Comparison of ENCODE assay signal across 11 cellular contexts in the genomic region with DNA sequence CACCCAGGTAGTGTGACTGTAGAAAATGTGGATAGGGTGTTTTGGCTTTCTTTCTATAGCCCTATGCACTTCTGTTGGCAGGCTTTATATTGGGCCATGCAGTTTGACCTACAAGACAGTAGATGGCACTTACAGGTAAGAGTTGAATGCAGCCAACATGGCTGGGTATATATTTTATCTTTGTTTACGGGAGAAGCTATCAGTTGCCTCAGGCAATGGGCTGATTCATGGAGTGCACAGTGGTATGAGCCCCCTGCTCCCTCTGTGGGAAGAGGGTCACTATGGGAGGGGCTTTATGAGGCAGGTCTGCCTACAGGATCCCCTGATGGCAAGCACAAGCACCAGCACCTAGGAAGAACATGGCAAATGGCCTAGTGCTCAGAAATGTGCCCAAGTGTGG.
DNase-seq lines count a peak whose midpoint lies in the region; ATAC-seq, FAIRE-seq and TF ChIP-seq lines count a peak whose summit lies in the region.
"Had no signal": no experiment of that assay in that cellular context is flagged by ENCODE, and none has a peak within 500 bp of the region (broad histone marks: within the 10 kb centered on the region; RNA-seq: fewer than 3 reads in every experiment).

No MANE protein-coding gene starts in this region.

- no CpG with 5 or more reads among the region's 1 CpG for WGBS in mesendoderm (ENCODE audit: extremely low coverage, insufficient coverage, low lambda C conversion rate)
- WGBS in upper lobe of left lung, 2 donors, result 88 to 92% methylated on average over 1 of the region's 1 CpG

- no peak overlapping the region for H2AK5ac ChIP-seq in mesendoderm (ENCODE audit: low read length)

- no peak overlapping the region for H3K4me2 ChIP-seq in mesendoderm (ENCODE audit: low read length)

- no peaks in the 10 kb centered on the region for H3K79me2 ChIP-seq in mesendoderm (ENCODE audit: control insufficient read depth, insufficient read depth, low read length)

- no peaks in the 10 kb centered on the region for H3K79me1 ChIP-seq in mesendoderm (ENCODE audit: low read length)

- TF ChIP-seq EP300 in upper lobe of left lung (IDR thresholded peaks at IDR 0.05), result no peak

- no peaks in the 10 kb centered on the region for H3K36me3 ChIP-seq in bronchial epithelial cell (ENCODE audit: control insufficient read depth, insufficient read depth, low read length)
- no peaks in the 10 kb centered on the region for H3K36me3 ChIP-seq in mesendoderm (ENCODE audit: control insufficient read depth, insufficient read depth, low read length)
- no peaks in the 10 kb centered on the region for H3K36me3 ChIP-seq in upper lobe of left lung
- no peaks in the 10 kb centered on the region for H3K36me3 ChIP-seq in colonic mucosa

- intact Hi-C loops in colonic mucosa (cut with DNase I), result no loop called here

- H3K56ac ChIP-seq in mesendoderm (ENCODE audit: low read length), result no peak overlapping the region

- H3K9me3 ChIP-seq in upper lobe of left lung, result peaks cover 0 to 18% (median 17%) of the 10 kb centered on the region in 4 donors
- H3K9me3 ChIP-seq in colonic mucosa, result no peaks in the 10 kb centered on the region

- H4K5ac ChIP-seq in mesendoderm (ENCODE audit: low read length), result no peak overlapping the region

- H3K27me3 ChIP-seq in bronchial epithelial cell (ENCODE audit: control insufficient read depth, insufficient read depth, low read length) (no peaks in the 10 kb centered on the region), mesendoderm (ENCODE audit: insufficient read depth, low read length, poor library complexity) (no peaks in the 10 kb centered on the region), upper lobe of left lung (no peaks in the 10 kb centered on the region), colonic mucosa (no peaks in the 10 kb centered on the region)

- no peak overlapping the region for H3K4ac ChIP-seq in mesendoderm (ENCODE audit: low read depth, low read length)

- no peak overlapping the region for H2BK5ac ChIP-seq in mesendoderm (ENCODE audit: low read length)

- no peak for ATAC-seq in upper lobe of left lung (ENCODE audit: low FRiP score in 2 of 2)

- H3K4me3 ChIP-seq in bronchial epithelial cell (ENCODE audit: low read depth, low read length) (no peak overlapping the region), mesendoderm (ENCODE audit: low read length) (no peak overlapping the region), upper lobe of left lung (no peak overlapping the region), colonic mucosa (no peak overlapping the region)

- no peak overlapping the region for H3K23ac ChIP-seq in mesendoderm (ENCODE audit: low read length)

- no peak overlapping the region for H2BK120ac ChIP-seq in mesendoderm (ENCODE audit: low read depth, low read length)

- no peak overlapping the region for H3K9ac ChIP-seq in mesendoderm (ENCODE audit: low read length)
- no peak overlapping the region for H3K9ac ChIP-seq in colonic mucosa (ENCODE audit: low read depth in 2 of 2, low read length in 2 of 2)

- no peak overlapping the region for H4K8ac ChIP-seq in mesendoderm (ENCODE audit: low read depth, low read length)

- peak; percentile 13 for TF ChIP-seq CTCF in bronchial epithelial cell (IDR thresholded peaks at IDR 0.05; ENCODE audit: insufficient read depth, low read length, severe bottlenecking)
- no peak for TF ChIP-seq CTCF in upper lobe of left lung (IDR thresholded peaks at IDR 0.05)
- no peak for TF ChIP-seq CTCF in colonic mucosa (IDR thresholded peaks at IDR 0.05)

- no peak for TF ChIP-seq POLR2A in upper lobe of left lung (IDR thresholded peaks at IDR 0.05)

- no peak overlapping the region for H2BK15ac ChIP-seq in mesendoderm (replicated peaks; ENCODE audit: low read depth)

- DNase-seq in NCI-H2081 (lab: John Stamatoyannopoulos, UW) (peak; percentile 0 to 53), NCI-H2081 treated with DMSO at 0.1 percent for 48 hours (lab: John Stamatoyannopoulos, UW) (no peak), NCI-H460 (ENCODE audit: extremely low read depth, low read depth) (peak; percentile 6), bronchial epithelial cell (ENCODE audit: low read depth) (peak; percentile 8), mesendoderm (peak; percentile 72), mucosa of gallbladder (ENCODE audit: low spot score) (no peak), upper lobe of left lung (no peak), colonic mucosa (no peak)
- DNase-seq: activated CD4-positive, alpha-beta T cell treated with anti-CD3 and anti-CD28 coated beads, Interleukin-2, amount 50 U/mL, for 48 hours; activated naive CD4-positive, alpha-beta T cell treated with anti-CD3 and anti-CD28 coated beads, Interleukin-2, amount 10 ng/mL, durations not matched to agents 7 days and 5 days; NCI-H2029 had no signal

- H3K27ac ChIP-seq in mesendoderm (ENCODE audit: low read depth, low read length) (no peak overlapping the region), upper lobe of left lung (no peak overlapping the region), colonic mucosa (no peak overlapping the region)

- peak; percentile 66 for FAIRE-seq in bronchial epithelial cell (lab: Jason Lieb, UNC)

- H3K4me1 ChIP-seq in mesendoderm (ENCODE audit: control insufficient read depth, low read depth, low read length) (no peaks in the 10 kb centered on the region), upper lobe of left lung (no peaks in the 10 kb centered on the region), colonic mucosa (no peaks in the 10 kb centered on the region)

- H3K18ac ChIP-seq in mesendoderm (ENCODE audit: low read length), result no peak overlapping the region

Comparison
In these comparisons a context has a peak if more than half of its experiments do, and no peak if none do; other contexts are left out.
1. DNase-seq: peak in NCI-H2081 (2 of 2), NCI-H460 (single experiment), bronchial epithelial cell (single experiment) and mesendoderm (single experiment); none in NCI-H2081 treated with DMSO at 0.1 percent for 48 hours (single experiment), mucosa of gallbladder (single experiment), upper lobe of left lung (0 of 2) and colonic mucosa (single experiment).